In the genomic region with DNA sequence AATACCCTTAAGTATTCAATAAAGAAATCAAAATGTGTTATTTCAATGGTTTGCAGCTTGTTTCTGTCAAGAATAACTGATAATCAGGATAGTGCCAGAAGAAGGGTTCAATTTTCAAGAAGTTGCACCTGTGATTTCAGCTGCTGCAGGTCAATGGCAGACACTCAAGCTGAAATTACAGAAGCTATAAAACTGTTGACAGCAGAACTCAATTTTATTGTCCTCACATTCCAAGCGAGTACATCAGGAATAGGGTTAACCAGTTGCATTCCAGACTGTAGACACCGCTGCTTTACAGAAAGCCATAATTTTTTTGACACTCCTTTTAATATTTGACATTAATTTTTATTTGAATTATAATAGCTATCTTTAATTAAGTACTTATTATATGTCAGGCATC, we compare ENCODE assay signal across 27 cellular contexts.
"Had no signal": no experiment of that assay in that cellular context is flagged by ENCODE, and none has a peak within 500 bp of the region (broad histone marks: within the 10 kb centered on the region; RNA-seq: fewer than 3 reads in every experiment).

No MANE protein-coding gene starts in this region.

- H3K4me3 Mint-ChIP-seq: activated naive CD8-positive, alpha-beta T cell treated with anti-CD3 and anti-CD28 coated beads for 36 hours; activated T-cell treated with anti-CD3 and anti-CD28 coated beads, Interleukin-2, amount 50 U/mL, for 4 hours; central memory CD8-positive, alpha-beta T cell; effector memory CD8-positive, alpha-beta T cell; mesothelial cell of epicardium; natural killer cell had no signal

- H3K4me1 ChIP-seq: esophagus muscularis mucosa, pancreas, psoas muscle, right atrium auricular region, thyroid gland, upper lobe of right lung had no signal

- H3K4me3 ChIP-seq: dorsolateral prefrontal cortex, esophagus muscularis mucosa, pancreas, psoas muscle, right atrium auricular region, thyroid gland, upper lobe of right lung had no signal

- H3K9me3 ChIP-seq: esophagus muscularis mucosa, neutrophil, pancreas, psoas muscle, right atrium auricular region, thyroid gland, upper lobe of right lung had no signal

- H3K36me3 ChIP-seq: esophagus muscularis mucosa, neutrophil, pancreas, right atrium auricular region, thyroid gland, upper lobe of right lung had no signal

- H3K27me3 ChIP-seq: dorsolateral prefrontal cortex, esophagus muscularis mucosa, neutrophil, pancreas, right atrium auricular region, thyroid gland, upper lobe of right lung had no signal

- DNase-seq: activated CD4-positive, alpha-beta T cell treated with anti-CD3 and anti-CD28 coated beads for 4 hours; activated CD4-positive, alpha-beta T cell treated with anti-CD3 and anti-CD28 coated beads, Interleukin-2, amount 50 U/mL, for 48 hours; activated CD4-positive, CD25-positive, alpha-beta regulatory T cell; activated CD8-positive, alpha-beta memory T cell treated with anti-CD3 and anti-CD28 coated beads, Interleukin-2, amount 50 U/mL, for 48 hours; activated naive CD4-positive, alpha-beta T cell treated with Interleukin-2 at 50 U/mL for 16 hours; activated naive CD8-positive, alpha-beta T cell treated with anti-CD3 and anti-CD28 coated beads for 36 hours; activated T-cell treated with anti-CD3 and anti-CD28 coated beads, Interleukin-2, amount 50 U/mL, for 4 hours; dorsolateral prefrontal cortex; effector memory CD8-positive, alpha-beta T cell; hypothalamus; left ventricle myocardium superior; mammary epithelial cell; natural killer cell; pancreas; psoas muscle; stimulated activated CD4-positive, alpha-beta T cell treated with anti-CD3 and anti-CD28 coated beads, Interleukin-12 subunit alpha, Interleukin-12 subunit beta, amount 100 ng/mL, for 4 hours; stimulated activated CD4-positive, alpha-beta T cell treated with anti-CD3 and anti-CD28 coated beads, Interleukin-4, amount 100 ng/mL, for 4 hours; stimulated activated naive CD8-positive, alpha-beta T cell treated with anti-CD3 and anti-CD28 coated beads, Interleukin-15, Interleukin-2, amounts not matched to agents 100 U/mL and 50 U/mL, for 24 hours; substantia nigra; T-helper 9 cell; thyroid gland; upper lobe of right lung had no signal

- H3K27ac ChIP-seq: dorsolateral prefrontal cortex, esophagus muscularis mucosa, neutrophil, pancreas, psoas muscle, right atrium auricular region, thyroid gland, upper lobe of right lung had no signal

- H3K27ac Mint-ChIP-seq: activated naive CD8-positive, alpha-beta T cell treated with anti-CD3 and anti-CD28 coated beads for 36 hours; effector memory CD8-positive, alpha-beta T cell; mesothelial cell of epicardium; natural killer cell had no signal

- H3K36me3 Mint-ChIP-seq: activated naive CD8-positive, alpha-beta T cell treated with anti-CD3 and anti-CD28 coated beads for 36 hours; mesothelial cell of epicardium; natural killer cell had no signal

- H3K9me3 Mint-ChIP-seq: activated naive CD8-positive, alpha-beta T cell treated with anti-CD3 and anti-CD28 coated beads for 36 hours had no signal

- H3K4me1 Mint-ChIP-seq: activated naive CD8-positive, alpha-beta T cell treated with anti-CD3 and anti-CD28 coated beads for 36 hours; central memory CD8-positive, alpha-beta T cell; mesothelial cell of epicardium; natural killer cell had no signal

- H3K27me3 Mint-ChIP-seq: activated naive CD8-positive, alpha-beta T cell treated with anti-CD3 and anti-CD28 coated beads for 36 hours; central memory CD8-positive, alpha-beta T cell; effector memory CD8-positive, alpha-beta T cell had no signal

- ATAC-seq: activated T-cell treated with anti-CD3 and anti-CD28 coated beads, Interleukin-2, amount 50 U/mL, for 4 hours; effector memory CD8-positive, alpha-beta T cell; left ventricle myocardium superior; natural killer cell; pancreas; psoas muscle; stimulated activated naive CD8-positive, alpha-beta T cell treated with anti-CD3 and anti-CD28 coated beads, Interleukin-15, Interleukin-2, amounts not matched to agents 100 U/mL and 50 U/mL, for 24 hours; upper lobe of right lung had no signal
